30 cellular contexts compared by ENCODE assay signal in genomic region chr6:1047926-1048595, GRCh38.
DNase-seq lines count a peak whose midpoint lies in the region; ATAC-seq, FAIRE-seq and TF ChIP-seq lines count a peak whose summit lies in the region.
"Had no signal": no experiment of that assay in that cellular context is flagged by ENCODE, and none has a peak within 500 bp of the region (broad histone marks: within the 10 kb centered on the region; RNA-seq: fewer than 3 reads in every experiment).

No MANE protein-coding gene starts in this region.

- no peaks in the 10 kb centered on the region for H3K27me3 ChIP-seq in endodermal cell (ENCODE audit: control insufficient read depth, insufficient read depth, low read length, poor library complexity, severe bottlenecking)
- H3K27me3 ChIP-seq: left lung, transverse colon had no signal

- no peak overlapping the region for H3K9ac ChIP-seq in endodermal cell (ENCODE audit: extremely low read depth, low read length, poor library complexity, severe bottlenecking)
- H3K9ac ChIP-seq: SK-N-SH had no signal

- H3K4me3 Mint-ChIP-seq in endodermal cell = no peak overlapping the region
- no peak overlapping the region for H3K4me3 Mint-ChIP-seq in nephron
- H3K4me3 Mint-ChIP-seq: brain; CD4-positive, alpha-beta T cell; stimulated activated memory B cell treated with anti-CD40 and anti-IgM and Interleukin-4, amounts not matched to agents 10 μg/mL and 1 μg/mL and 100 μg/mL, for 72 hours had no signal

- H3K9me3 ChIP-seq in endodermal cell (ENCODE audit: control insufficient read depth, low read length) = peaks cover 10% of the 10 kb centered on the region
- H3K9me3 ChIP-seq: left lung, psoas muscle, SK-N-SH, transverse colon had no signal

- no peak for FAIRE-seq in D721Med (lab: Jason Lieb, UNC)
- FAIRE-seq: GM18507, GM19239, TTC549 had no signal

- peaks cover 19% of the 10 kb centered on the region for H3K4me1 Mint-ChIP-seq in endodermal cell
- H3K4me1 Mint-ChIP-seq in nephron = peaks cover 6% of the 10 kb centered on the region
- H3K4me1 Mint-ChIP-seq: stimulated activated memory B cell treated with anti-CD40 and anti-IgM and Interleukin-4, amounts not matched to agents 10 μg/mL and 1 μg/mL and 100 μg/mL, for 72 hours had no signal

- intact Hi-C loops in cardiac septum (cut with DNase I) = no loop called here
- intact Hi-C loops in Right ventricle myocardium inferior (cut with DNase I) = no loop called here

- H3K9me3 Mint-ChIP-seq in endodermal cell (peaks cover 9% of the 10 kb centered on the region), nephron (peaks cover 3% of the 10 kb centered on the region)
- H3K9me3 Mint-ChIP-seq: brain; CD4-positive, alpha-beta T cell; stimulated activated memory B cell treated with anti-CD40 and anti-IgM and Interleukin-4, amounts not matched to agents 10 μg/mL and 1 μg/mL and 100 μg/mL, for 72 hours had no signal

- TF ChIP-seq CTCF in endodermal cell (conservative IDR thresholded peaks at IDR 0.05) (no peak), nephron (IDR thresholded peaks at IDR 0.05; ENCODE audit: unreplicated experiment in 3 of 3) (no peak), D721Med (IDR thresholded peaks at IDR 0.05; ENCODE audit: insufficient read depth, missing control alignments) (no peak)

- WGBS in endodermal cell (ENCODE audit: insufficient coverage in 1 of 2, insufficient read length in 1 of 2), 2 experiments = 92 to 100% methylated on average over 3 to 15 of the region's 15 CpGs

- H3K4me3 ChIP-seq in endodermal cell (ENCODE audit: low read length) = no peak overlapping the region
- H3K4me3 ChIP-seq: left lung, psoas muscle, transverse colon had no signal

- H3K4me1 ChIP-seq in endodermal cell (ENCODE audit: control insufficient read depth, insufficient read depth, low read length) = peaks cover 8% of the 10 kb centered on the region
- H3K4me1 ChIP-seq: left lung, psoas muscle had no signal

- no peaks in the 10 kb centered on the region for H3K36me3 Mint-ChIP-seq in endodermal cell (ENCODE audit: low read depth)
- no peaks in the 10 kb centered on the region for H3K36me3 Mint-ChIP-seq in nephron (ENCODE audit: low read depth)
- H3K36me3 Mint-ChIP-seq: brain; stimulated activated memory B cell treated with anti-CD40 and anti-IgM and Interleukin-4, amounts not matched to agents 10 μg/mL and 1 μg/mL and 100 μg/mL, for 72 hours had no signal

- no peaks in the 10 kb centered on the region for H3K36me3 ChIP-seq in endodermal cell (ENCODE audit: control insufficient read depth, insufficient read depth, low read length)
- H3K36me3 ChIP-seq: left lung, transverse colon had no signal

- DNase-seq in cardiac septum (ENCODE audit: low spot score) = peak; percentile 61
- DNase-seq in Right ventricle myocardium inferior (ENCODE audit: missing footprints) = no peak
- DNase-seq in endodermal cell = peak; percentile 43
- no peak for DNase-seq in activated effector memory CD4-positive, alpha-beta T cell treated with Interleukin-2 at 50 U/mL for 16 hours
- DNase-seq in H4 (ENCODE audit: low spot score) = no peak
- DNase-seq in D721Med (ENCODE audit: insufficient read length, low spot score) = no peak
- DNase-seq: 8988T; activated CD4-positive, CD25-positive, alpha-beta regulatory T cell; activated T-cell treated with anti-CD3 and anti-CD28 coated beads, Interleukin-2, amount 50 U/mL, for 48 hours; CD4-positive, alpha-beta T cell; effector CD8-positive, alpha-beta T cell; glutamatergic neuron; H7; left lung; MM.1S; NCI-H1105 treated with DMSO at 0.1 percent for 48 hours; NCI-H2029; NCI-H526; OCI-M1; psoas muscle; SK-N-SH; transverse colon had no signal

- H3K27ac ChIP-seq in endodermal cell (ENCODE audit: low read depth, low read length) = no peak overlapping the region
- H3K27ac ChIP-seq: epithelial cell of prostate, left lung, psoas muscle, transverse colon had no signal

- H3K27ac Mint-ChIP-seq in endodermal cell = no peak overlapping the region
- H3K27ac Mint-ChIP-seq in nephron = peak overlapping the region; percentile 3 to 75 (median 23)
- H3K27ac Mint-ChIP-seq: CD4-positive, alpha-beta T cell; stimulated activated memory B cell treated with anti-CD40 and anti-IgM and Interleukin-4, amounts not matched to agents 10 μg/mL and 1 μg/mL and 100 μg/mL, for 72 hours had no signal

- ATAC-seq in Right ventricle myocardium inferior (no peak), GM21390 (IDR thresholded peaks at IDR 0.05; ENCODE audit: unreplicated experiment) (no peak)
- ATAC-seq: left lung; psoas muscle; stimulated activated memory B cell treated with anti-CD40 and anti-IgM and Interleukin-4, amounts not matched to agents 10 μg/mL and 1 μg/mL and 100 μg/mL, for 72 hours had no signal

- H3K27me3 Mint-ChIP-seq in endodermal cell (ENCODE audit: insufficient read depth) (peaks cover 26% of the 10 kb centered on the region), nephron (ENCODE audit: low read depth) (peaks cover 12% of the 10 kb centered on the region)

Comparison
In these comparisons a context has a peak if more than half of its experiments do, and no peak if none do; other contexts are left out.
1. DNase-seq: peak in cardiac septum (single experiment) and endodermal cell (single experiment); none in Right ventricle myocardium inferior (single experiment), activated effector memory CD4-positive, alpha-beta T cell treated with Interleukin-2 at 50 U/mL for 16 hours (single experiment), H4 (single experiment) and D721Med (single experiment).